8 cellular contexts compared by ENCODE assay signal in the genomic region with DNA sequence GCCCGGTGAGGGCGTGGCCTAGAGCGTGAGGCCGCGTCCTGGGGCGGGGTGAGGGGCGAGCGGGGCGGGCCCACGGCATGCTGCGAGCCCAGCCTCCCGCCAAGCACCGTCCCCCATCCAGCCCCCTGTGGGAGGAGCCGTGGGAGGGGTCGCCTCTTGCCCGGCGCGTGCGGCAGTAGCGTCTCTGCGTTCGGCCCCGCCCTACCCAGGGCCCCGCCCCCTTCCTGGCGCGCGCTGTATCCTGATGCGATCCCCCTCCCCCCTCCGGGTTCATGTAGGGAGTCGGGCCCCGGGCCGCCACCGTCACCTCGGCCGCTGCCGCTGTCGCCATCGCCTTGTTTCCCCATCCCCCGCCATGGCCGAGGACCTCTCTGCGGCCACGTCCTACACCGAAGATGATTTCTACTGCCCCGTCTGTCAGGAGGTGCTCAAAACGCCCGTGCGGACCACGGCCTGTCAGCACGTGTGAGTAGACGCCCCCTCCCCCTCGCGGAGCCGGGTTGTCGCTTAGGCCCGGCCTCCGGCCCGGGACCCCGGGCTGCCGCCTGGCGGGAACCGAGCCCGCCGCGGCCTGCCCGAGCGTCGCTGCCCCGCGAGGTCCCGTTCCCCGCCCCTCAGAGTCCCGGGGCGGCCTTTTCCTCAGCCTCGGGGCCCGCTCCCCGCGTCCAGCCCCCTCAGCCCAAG. TPM values are rescaled to one million over a fixed set of nuclear protein-coding genes. Genes with fewer than 3 reads are reported as not detected.
DNase-seq lines count a peak whose midpoint lies in the region; ATAC-seq and TF ChIP-seq lines count a peak whose summit lies in the region.

No MANE protein-coding gene starts in this region.

- peak overlapping the region; percentile 78 for H3K27ac ChIP-seq in GM23338 (ENCODE audit: low read depth)

- DNase-seq in Daoy (ENCODE audit: low read depth) (peak; percentile 97), GM23338 (ENCODE audit: low spot score) (peak; percentile 98), Kasumi-1 (lab: John Stamatoyannopoulos, UW) (peak; percentile 92 to 98), RKO (ENCODE audit: low spot score) (peak; percentile 94), fibroblast of mammary gland (ENCODE audit: low read depth) (peak; percentile 93), natural killer cell (peak; percentile 99)
- peak; percentile 98 to 99 (median 99) for DNase-seq in stimulated activated naive CD4-positive, alpha-beta T cell (lab: John Stamatoyannopoulos, UW)

- peaks cover 27% of the 10 kb centered on the region for H3K4me1 Mint-ChIP-seq in GM23338
- H3K4me1 Mint-ChIP-seq in activated T-helper 17 cell treated with anti-CD3 and anti-CD28 coated beads, Interleukin-2, amount 50 U/mL, for 72 hours, result peaks cover 28% of the 10 kb centered on the region
- H3K4me1 Mint-ChIP-seq in natural killer cell, result peaks cover 42 to 43% of the 10 kb centered on the region in 2 donors

- peaks cover 7% of the 10 kb centered on the region for H3K27me3 Mint-ChIP-seq in GM23338 (ENCODE audit: insufficient read depth, low read depth, poor library complexity)
- H3K27me3 Mint-ChIP-seq in activated T-helper 17 cell treated with anti-CD3 and anti-CD28 coated beads, Interleukin-2, amount 50 U/mL, for 72 hours, result no peaks in the 10 kb centered on the region
- H3K27me3 Mint-ChIP-seq in natural killer cell (ENCODE audit: low read depth in 2 of 2), result no peaks in the 10 kb centered on the region

- no peaks in the 10 kb centered on the region for H3K9me2 ChIP-seq in GM23338 (ENCODE audit: insufficient read depth)

- no peak overlapping the region; the same call in 1 of the 2 replicates for H2AFZ ChIP-seq in GM23338

- H3K4me1 ChIP-seq in GM23338 (ENCODE audit: insufficient read depth), result peaks cover 31% of the 10 kb centered on the region

- H3K27ac Mint-ChIP-seq in GM23338 (peak overlapping the region; percentile 97), natural killer cell (peak overlapping the region; percentile 95 to 96)
- H3K27ac Mint-ChIP-seq in activated T-helper 17 cell treated with anti-CD3 and anti-CD28 coated beads, Interleukin-2, amount 50 U/mL, for 72 hours, result peak overlapping the region; percentile 92

- H3K9me3 Mint-ChIP-seq in GM23338, result no peaks in the 10 kb centered on the region; the same call in 2 of the 3 replicates
- no peaks in the 10 kb centered on the region for H3K9me3 Mint-ChIP-seq in activated T-helper 17 cell treated with anti-CD3 and anti-CD28 coated beads, Interleukin-2, amount 50 U/mL, for 72 hours
- H3K9me3 Mint-ChIP-seq in natural killer cell, result no peaks in the 10 kb centered on the region

- H3K4me3 Mint-ChIP-seq in GM23338, result peak overlapping the region; percentile 97
- H3K4me3 Mint-ChIP-seq in activated T-helper 17 cell treated with anti-CD3 and anti-CD28 coated beads, Interleukin-2, amount 50 U/mL, for 72 hours, result peak overlapping the region; percentile 95
- H3K4me3 Mint-ChIP-seq in natural killer cell, result peak overlapping the region; percentile 100

- peak overlapping the region; percentile 100 for H3K4me2 ChIP-seq in GM23338

- no peaks in the 10 kb centered on the region for H3K27me3 ChIP-seq in GM23338 (ENCODE audit: insufficient read depth)

- H3F3A ChIP-seq in GM23338 (replicated peaks; ENCODE audit: low read depth), result peaks cover 12% of the 10 kb centered on the region

- H3K4me3 ChIP-seq in GM23338 (peak overlapping the region; percentile 92), fibroblast of mammary gland (ENCODE audit: control insufficient read depth, low read depth, low read length) (peak overlapping the region; percentile 80)

- no peak for TF ChIP-seq CTCF in GM23338 (conservative IDR thresholded peaks at IDR 0.05; ENCODE audit: low read depth in 2 of 2)
- TF ChIP-seq CTCF in fibroblast of mammary gland (conservative IDR thresholded peaks at IDR 0.05; ENCODE audit: control insufficient read depth, insufficient read depth, low read depth, low read length), result no peak
- no peak for TF ChIP-seq CTCF in natural killer cell (IDR thresholded peaks at IDR 0.05)

- H3K36me3 Mint-ChIP-seq in GM23338 (ENCODE audit: low read depth) (peaks cover 30% of the 10 kb centered on the region), natural killer cell (peaks cover 8% of the 10 kb centered on the region)
- peaks cover 53% of the 10 kb centered on the region for H3K36me3 Mint-ChIP-seq in activated T-helper 17 cell treated with anti-CD3 and anti-CD28 coated beads, Interleukin-2, amount 50 U/mL, for 72 hours (ENCODE audit: low read depth)

- peaks cover 47% of the 10 kb centered on the region for H3K79me2 ChIP-seq in GM23338 (replicated peaks; ENCODE audit: insufficient read depth)

- ATAC-seq in GM23338 (peak; percentile 88), natural killer cell (peak; percentile 87 to 97 (median 88))
- ATAC-seq in activated T-helper 17 cell treated with anti-CD3 and anti-CD28 coated beads, Interleukin-2, amount 50 U/mL, for 72 hours (replicated peaks), result peak; percentile 92

- intact Hi-C loops in natural killer cell (cut with micrococcal nuclease), result loop anchor here (1.0 to 2.0 kb wide), 3 partner anchors 52 to 149 kb away; a partner anchor contains a TSS

- H4K20me1 ChIP-seq in GM23338 (replicated peaks; ENCODE audit: insufficient read depth), result peaks cover 19% of the 10 kb centered on the region

- peaks cover 4% of the 10 kb centered on the region; the same call in 1 of the 2 replicates for H3K36me3 ChIP-seq in GM23338 (ENCODE audit: insufficient read depth)

TF ChIP-seq in GM23338, 12 proteins besides CTCF, POLR2A, EP300 and RAD21:
- no peak for TF ChIP-seq NANOG (IDR thresholded peaks at IDR 0.05; ENCODE audit: borderline replicate concordance)
- TF ChIP-seq EZH2 (IDR thresholded peaks at IDR 0.05; ENCODE audit: low read depth, unreplicated experiment), result no peak
- peak; percentile 63 for TF ChIP-seq POLR2AphosphoS5 (IDR thresholded peaks at IDR 0.05; ENCODE audit: low read depth)
- TF ChIP-seq ZNF114 (CRISPR knock-in tag; IDR thresholded peaks at IDR 0.05), result no peak
- peak; percentile 34; the same call in 1 of the 2 replicates for TF ChIP-seq CREB1 (CRISPR knock-in tag; IDR thresholded peaks at IDR 0.05; ENCODE audit: low read depth)

RNA-seq across cellular contexts. Expression of a gene that starts 0.9 kb away (rescaled TPM):
- 29.2 and 35.7 TPM in 2 replicates for total RNA-seq in Daoy (2014; rRNA removed; shearing (Covaris generic))
- total RNA-seq in GM23338 (2014; rRNA removed; shearing (Covaris generic)), result 89.6 and 134 TPM in 2 replicates
- 48.9 and 58.0 TPM in 2 replicates for polyA plus RNA-seq in GM23338 (2016; fragmentation: Nextera tagmentation; extraction: Ambion mirVana)
- 10 to 100 TPM; 43.3 to 51.2 TPM for total RNA-seq in activated T-helper 17 cell treated with anti-CD3 and anti-CD28 coated beads, Interleukin-2, amount 50 U/mL, for 72 hours
- total RNA-seq in natural killer cell, result 10 to 100 TPM; 76.6 to 89.8 (median 87.7) TPM

Comparison
In these comparisons a context has a peak if more than half of its experiments do, and no peak if none do; other contexts are left out.
1. Peak in every context shown above with its lines: DNase-seq, ATAC-seq, H3K4me3 ChIP-seq and H3K27ac ChIP-seq.